ENCODE assay signal across 2 cellular contexts in the genomic region with DNA sequence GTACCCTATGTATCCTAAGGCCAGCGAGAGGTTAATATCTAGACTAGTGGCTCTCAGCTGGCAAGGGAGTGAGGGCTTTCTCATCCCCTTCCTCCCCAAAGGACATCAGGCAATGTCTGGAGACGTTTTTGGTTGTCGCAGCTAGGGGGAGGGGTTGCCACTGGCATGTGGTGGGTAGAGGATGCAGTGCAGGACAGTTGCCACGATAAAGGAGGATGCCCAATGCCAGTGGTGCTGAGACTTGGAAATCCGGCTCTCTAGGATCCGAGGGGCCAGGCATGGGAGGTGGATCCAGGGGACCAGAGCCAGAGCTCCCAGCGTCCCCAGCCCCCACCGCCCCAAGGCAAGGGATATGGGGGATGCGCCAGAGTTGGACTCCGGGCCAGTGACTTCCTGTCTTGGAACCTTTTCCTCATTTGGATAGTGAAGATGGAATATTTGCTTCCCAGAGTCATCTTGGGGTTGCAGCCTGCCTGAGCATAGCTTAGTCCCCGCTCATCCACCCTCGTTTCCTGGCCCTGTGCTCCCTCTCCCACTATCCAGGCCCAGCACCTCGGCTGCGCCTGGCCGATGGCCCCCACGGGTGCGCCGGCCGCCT.
TF ChIP-seq lines count a peak whose summit lies in the region.

No MANE protein-coding gene starts in this region.

TF ChIP-seq in SK-N-SH, 30 proteins besides CTCF, POLR2A, EP300 and RAD21 (continued from another document):
- TF ChIP-seq, protein P1, sequence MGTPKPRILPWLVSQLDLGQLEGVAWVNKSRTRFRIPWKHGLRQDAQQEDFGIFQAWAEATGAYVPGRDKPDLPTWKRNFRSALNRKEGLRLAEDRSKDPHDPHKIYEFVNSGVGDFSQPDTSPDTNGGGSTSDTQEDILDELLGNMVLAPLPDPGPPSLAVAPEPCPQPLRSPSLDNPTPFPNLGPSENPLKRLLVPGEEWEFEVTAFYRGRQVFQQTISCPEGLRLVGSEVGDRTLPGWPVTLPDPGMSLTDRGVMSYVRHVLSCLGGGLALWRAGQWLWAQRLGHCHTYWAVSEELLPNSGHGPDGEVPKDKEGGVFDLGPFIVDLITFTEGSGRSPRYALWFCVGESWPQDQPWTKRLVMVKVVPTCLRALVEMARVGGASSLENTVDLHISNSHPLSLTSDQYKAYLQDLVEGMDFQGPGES (IDR thresholded peaks at IDR 0.05; ENCODE audit: low read depth, low read length) = no peak
- TF ChIP-seq NFIC (IDR thresholded peaks at IDR 0.05; ENCODE audit: borderline replicate concordance) (no peak), GABPA (IDR thresholded peaks at IDR 0.05; ENCODE audit: low read depth) (no peak), YY1 (IDR thresholded peaks at IDR 0.05; ENCODE audit: low read depth) (no peak), SMC3 (IDR thresholded peaks at IDR 0.05; ENCODE audit: low read depth, low read length) (no peak), RFX5 (IDR thresholded peaks at IDR 0.05; ENCODE audit: low read length) (no peak), EZH2phosphoT487 (IDR thresholded peaks at IDR 0.05; ENCODE audit: borderline replicate concordance, low read depth) (no peak), POLR2AphosphoS5 (IDR thresholded peaks at IDR 0.05; ENCODE audit: low read depth, low read length) (no peak), GATA2 (CRISPR knock-in tag; IDR thresholded peaks at IDR 0.05) (no peak), SIN3A (IDR thresholded peaks at IDR 0.05; ENCODE audit: borderline replicate concordance, low read depth, low read length) (no peak)
- TF ChIP-seq, protein P2, sequence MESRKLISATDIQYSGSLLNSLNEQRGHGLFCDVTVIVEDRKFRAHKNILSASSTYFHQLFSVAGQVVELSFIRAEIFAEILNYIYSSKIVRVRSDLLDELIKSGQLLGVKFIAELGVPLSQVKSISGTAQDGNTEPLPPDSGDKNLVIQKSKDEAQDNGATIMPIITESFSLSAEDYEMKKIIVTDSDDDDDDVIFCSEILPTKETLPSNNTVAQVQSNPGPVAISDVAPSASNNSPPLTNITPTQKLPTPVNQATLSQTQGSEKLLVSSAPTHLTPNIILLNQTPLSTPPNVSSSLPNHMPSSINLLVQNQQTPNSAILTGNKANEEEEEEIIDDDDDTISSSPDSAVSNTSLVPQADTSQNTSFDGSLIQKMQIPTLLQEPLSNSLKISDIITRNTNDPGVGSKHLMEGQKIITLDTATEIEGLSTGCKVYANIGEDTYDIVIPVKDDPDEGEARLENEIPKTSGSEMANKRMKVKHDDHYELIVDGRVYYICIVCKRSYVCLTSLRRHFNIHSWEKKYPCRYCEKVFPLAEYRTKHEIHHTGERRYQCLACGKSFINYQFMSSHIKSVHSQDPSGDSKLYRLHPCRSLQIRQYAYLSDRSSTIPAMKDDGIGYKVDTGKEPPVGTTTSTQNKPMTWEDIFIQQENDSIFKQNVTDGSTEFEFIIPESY (IDR thresholded peaks at IDR 0.05; ENCODE audit: borderline replicate concordance, low read depth) = no peak

TF ChIP-seq in SK-N-SH treated with all-trans-retinoic acid at 6 μM for 48 hours, 23 proteins besides CTCF, POLR2A, EP300 and RAD21:
- TF ChIP-seq, protein P3, sequence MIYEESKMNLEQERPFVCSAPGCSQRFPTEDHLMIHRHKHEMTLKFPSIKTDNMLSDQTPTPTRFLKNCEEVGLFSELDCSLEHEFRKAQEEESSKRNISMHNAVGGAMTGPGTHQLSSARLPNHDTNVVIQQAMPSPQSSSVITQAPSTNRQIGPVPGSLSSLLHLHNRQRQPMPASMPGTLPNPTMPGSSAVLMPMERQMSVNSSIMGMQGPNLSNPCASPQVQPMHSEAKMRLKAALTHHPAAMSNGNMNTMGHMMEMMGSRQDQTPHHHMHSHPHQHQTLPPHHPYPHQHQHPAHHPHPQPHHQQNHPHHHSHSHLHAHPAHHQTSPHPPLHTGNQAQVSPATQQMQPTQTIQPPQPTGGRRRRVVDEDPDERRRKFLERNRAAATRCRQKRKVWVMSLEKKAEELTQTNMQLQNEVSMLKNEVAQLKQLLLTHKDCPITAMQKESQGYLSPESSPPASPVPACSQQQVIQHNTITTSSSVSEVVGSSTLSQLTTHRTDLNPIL (CRISPR knock-in tag; IDR thresholded peaks at IDR 0.05; ENCODE audit: low read depth) = no peak
- TF ChIP-seq GLIS3 (CRISPR knock-in tag; IDR thresholded peaks at IDR 0.05) = no peak
- no peak for TF ChIP-seq ZNF8 (CRISPR knock-in tag; IDR thresholded peaks at IDR 0.05)
- TF ChIP-seq RARB (CRISPR knock-in tag; IDR thresholded peaks at IDR 0.05) = no peak
- TF ChIP-seq OSR1 (CRISPR knock-in tag; IDR thresholded peaks at IDR 0.05) = no peak
- TF ChIP-seq ARNTL (CRISPR knock-in tag; IDR thresholded peaks at IDR 0.05; ENCODE audit: borderline replicate concordance, low read depth) = no peak
- no peak for TF ChIP-seq ZFP30 (CRISPR knock-in tag; IDR thresholded peaks at IDR 0.05)
- no peak for TF ChIP-seq SNAI2 (CRISPR knock-in tag; IDR thresholded peaks at IDR 0.05)
- no peak for TF ChIP-seq TCF4 (CRISPR knock-in tag; IDR thresholded peaks at IDR 0.05; ENCODE audit: borderline replicate concordance)
- TF ChIP-seq, protein P4, sequence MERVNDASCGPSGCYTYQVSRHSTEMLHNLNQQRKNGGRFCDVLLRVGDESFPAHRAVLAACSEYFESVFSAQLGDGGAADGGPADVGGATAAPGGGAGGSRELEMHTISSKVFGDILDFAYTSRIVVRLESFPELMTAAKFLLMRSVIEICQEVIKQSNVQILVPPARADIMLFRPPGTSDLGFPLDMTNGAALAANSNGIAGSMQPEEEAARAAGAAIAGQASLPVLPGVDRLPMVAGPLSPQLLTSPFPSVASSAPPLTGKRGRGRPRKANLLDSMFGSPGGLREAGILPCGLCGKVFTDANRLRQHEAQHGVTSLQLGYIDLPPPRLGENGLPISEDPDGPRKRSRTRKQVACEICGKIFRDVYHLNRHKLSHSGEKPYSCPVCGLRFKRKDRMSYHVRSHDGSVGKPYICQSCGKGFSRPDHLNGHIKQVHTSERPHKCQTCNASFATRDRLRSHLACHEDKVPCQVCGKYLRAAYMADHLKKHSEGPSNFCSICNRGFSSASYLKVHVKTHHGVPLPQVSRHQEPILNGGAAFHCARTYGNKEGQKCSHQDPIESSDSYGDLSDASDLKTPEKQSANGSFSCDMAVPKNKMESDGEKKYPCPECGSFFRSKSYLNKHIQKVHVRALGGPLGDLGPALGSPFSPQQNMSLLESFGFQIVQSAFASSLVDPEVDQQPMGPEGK (CRISPR knock-in tag; IDR thresholded peaks at IDR 0.05; ENCODE audit: borderline replicate concordance) = no peak
- TF ChIP-seq, protein P5, sequence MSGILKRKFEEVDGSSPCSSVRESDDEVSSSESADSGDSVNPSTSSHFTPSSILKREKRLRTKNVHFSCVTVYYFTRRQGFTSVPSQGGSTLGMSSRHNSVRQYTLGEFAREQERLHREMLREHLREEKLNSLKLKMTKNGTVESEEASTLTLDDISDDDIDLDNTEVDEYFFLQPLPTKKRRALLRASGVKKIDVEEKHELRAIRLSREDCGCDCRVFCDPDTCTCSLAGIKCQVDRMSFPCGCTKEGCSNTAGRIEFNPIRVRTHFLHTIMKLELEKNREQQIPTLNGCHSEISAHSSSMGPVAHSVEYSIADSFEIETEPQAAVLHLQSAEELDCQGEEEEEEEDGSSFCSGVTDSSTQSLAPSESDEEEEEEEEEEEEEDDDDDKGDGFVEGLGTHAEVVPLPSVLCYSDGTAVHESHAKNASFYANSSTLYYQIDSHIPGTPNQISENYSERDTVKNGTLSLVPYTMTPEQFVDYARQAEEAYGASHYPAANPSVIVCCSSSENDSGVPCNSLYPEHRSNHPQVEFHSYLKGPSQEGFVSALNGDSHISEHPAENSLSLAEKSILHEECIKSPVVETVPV (CRISPR knock-in tag; IDR thresholded peaks at IDR 0.05) = no peak
